Comparison of ENCODE assay signal across 8 cellular contexts in the genomic region with DNA sequence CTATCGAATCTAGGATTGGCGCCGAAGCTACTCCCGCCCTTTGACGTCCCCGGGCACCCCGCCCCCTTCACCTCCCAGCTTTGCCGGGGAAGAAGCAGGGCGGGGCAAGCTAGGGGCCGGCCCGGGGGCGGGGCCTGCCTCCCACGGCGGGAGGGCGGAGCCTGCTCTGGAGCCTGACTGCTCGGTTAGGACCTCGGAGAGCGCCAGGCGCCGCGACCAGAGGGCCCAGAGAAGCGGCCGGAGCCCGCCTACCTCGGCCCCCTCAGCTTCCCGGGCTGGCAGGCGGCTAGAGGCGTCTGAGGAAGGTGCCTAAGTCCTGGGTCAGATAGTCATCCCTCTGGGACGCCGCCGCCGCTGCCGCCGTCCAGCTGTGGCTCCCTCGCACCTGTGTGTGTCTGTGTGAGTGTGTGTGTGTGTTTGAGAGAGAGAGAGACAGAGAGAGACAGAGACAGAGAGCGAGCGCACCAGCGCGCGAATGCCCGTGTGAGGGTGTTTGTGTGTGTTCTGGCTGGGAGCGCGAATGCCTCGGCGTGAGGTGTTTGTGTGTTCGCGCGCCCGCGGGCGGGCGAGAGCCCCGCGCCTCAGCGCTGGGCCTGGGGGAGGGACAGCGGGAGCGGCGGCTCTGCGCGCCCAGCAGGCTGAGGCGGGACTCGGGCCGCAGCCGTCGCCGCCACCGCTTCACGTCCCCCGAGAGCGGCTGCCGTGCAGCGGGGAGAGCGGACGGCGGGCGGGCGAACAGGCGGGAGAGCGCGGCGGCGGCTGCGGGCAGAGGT. TPM values are rescaled to one million over a fixed set of nuclear protein-coding genes. Genes with fewer than 3 reads are reported as not detected.
DNase-seq lines count a peak whose midpoint lies in the region; ATAC-seq lines count a peak whose summit lies in the region.

A gene (plus strand): TSS at position 176 of the 773 bp plus-strand sequence. CDS start 1,374 bp downstream, outside the sequence.

- H3K9me3 Mint-ChIP-seq in naive B cell, result peaks cover 4 to 27% (median 7%) of the 10 kb centered on the region in 7 donors

- H3K36me3 Mint-ChIP-seq in naive B cell, result peaks cover 4 to 16% of the 10 kb centered on the region in 2 donors

- H3K27ac ChIP-seq in stomach smooth muscle (ENCODE audit: low read length), result no peak within 1 kb of the TSS

- H3K27ac Mint-ChIP-seq in naive B cell, result peak within 1 kb of the TSS in 3 of 6 donors; percentile 36 to 65 (median 64)

- peak; percentile 88 for ATAC-seq in GM18508 (IDR thresholded peaks at IDR 0.05; ENCODE audit: insufficient read depth, unreplicated experiment)
- ATAC-seq in HG02943 (IDR thresholded peaks at IDR 0.05; ENCODE audit: low read depth, unreplicated experiment), result peak; percentile 95
- peak; percentile 65 to 77 for ATAC-seq in naive B cell (ENCODE audit: low read depth in 2 of 2)

- H3K4me3 ChIP-seq in stomach smooth muscle (ENCODE audit: low read length in 2 of 2), result peak within 1 kb of the TSS; percentile 62 to 73

- H3K4me3 Mint-ChIP-seq in naive B cell, result peak within 1 kb of the TSS; percentile 59 to 93 (median 85)

- H3K4me1 Mint-ChIP-seq in naive B cell, result peaks cover 17 to 24% (median 22%) of the 10 kb centered on the region in 3 donors

- H3K27me3 Mint-ChIP-seq in naive B cell, result peaks cover 47 to 68% (median 56%) of the 10 kb centered on the region in 3 donors

- H3K9me3 ChIP-seq in stomach smooth muscle (ENCODE audit: control insufficient read depth in 2 of 2, low read length in 2 of 2), result no peaks in the 10 kb centered on the region

- peak within 1 kb of the TSS in 1 of 2 donors; percentile 22 for H3K9ac ChIP-seq in stomach smooth muscle (ENCODE audit: low read length in 2 of 2)

- H3K36me3 ChIP-seq in stomach smooth muscle (ENCODE audit: control insufficient read depth in 2 of 2, insufficient read depth in 2 of 2, low read length in 2 of 2), result no peaks in the 10 kb centered on the region

- no peaks in the 10 kb centered on the region for H3K4me1 ChIP-seq in stomach smooth muscle (ENCODE audit: control insufficient read depth, insufficient read depth, low read length)

- DNase-seq in AG08395 (ENCODE audit: low spot score) (peak; percentile 66), NCI-H2029 (lab: John Stamatoyannopoulos, UW) (peak; percentile 97), fibroblast of gingiva (ENCODE audit: low read depth) (peak; percentile 15), naive B cell (peak; percentile 15)
- peak; percentile 28 for DNase-seq in activated CD8-positive, alpha-beta memory T cell treated with anti-CD3 and anti-CD28 coated beads, Interleukin-2, amount 50 U/mL, for 4 hours

- H3K27me3 ChIP-seq in stomach smooth muscle (ENCODE audit: control insufficient read depth in 1 of 2, insufficient read depth in 2 of 2, low read length in 2 of 2), result peaks cover 0 to 21% of the 10 kb centered on the region in 2 donors

RNA-seq across cellular contexts. Expression of the gene that starts here (rescaled TPM):
- polyA plus RNA-seq in naive B cell (ENCODE audit: low read depth in 6 of 6), result not detected

Comparison
In these comparisons a context has a peak if more than half of its experiments do, and no peak if none do; other contexts are left out.
1. Peak in DNase-seq and ATAC-seq in naive B cell; RNA of the gene not detected or under 1 TPM.
2. DNase-seq: peak in every context shown above with its lines; median percentile 97 in NCI-H2029; 66 in AG08395; 28 in activated CD8-positive, alpha-beta memory T cell treated with anti-CD3 and anti-CD28 coated beads, Interleukin-2, amount 50 U/mL, for 4 hours; 15 in fibroblast of gingiva; 15 in naive B cell.